ENCODE assay signal across 1 cellular context in the genomic region with DNA sequence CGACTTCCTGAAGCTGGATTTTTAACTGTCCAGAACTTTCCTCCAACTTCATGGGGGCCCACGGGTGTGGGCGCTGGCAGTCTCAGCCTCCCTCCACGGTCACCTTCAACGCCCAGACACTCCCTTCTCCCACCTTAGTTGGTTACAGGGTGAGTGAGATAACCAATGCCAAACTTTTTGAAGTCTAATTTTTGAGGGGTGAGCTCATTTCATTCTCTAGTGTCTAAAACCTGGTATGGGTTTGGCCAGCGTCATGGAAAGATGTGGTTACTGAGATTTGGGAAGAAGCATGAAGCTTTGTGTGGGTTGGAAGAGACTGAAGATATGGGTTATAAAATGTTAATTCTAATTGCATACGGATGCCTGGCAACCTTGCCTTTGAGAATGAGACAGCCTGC.
TF ChIP-seq lines count a peak whose summit lies in the region.

No MANE protein-coding gene starts in this region.

TF ChIP-seq in H1, 55 proteins besides CTCF, POLR2A, EP300 and RAD21:
- no peak for TF ChIP-seq SIX5 (IDR thresholded peaks at IDR 0.05; ENCODE audit: low read depth, low read length)
- no peak for TF ChIP-seq POLR2AphosphoS5 (IDR thresholded peaks at IDR 0.05; ENCODE audit: low read depth, low read length)
- no peak for TF ChIP-seq NANOG (IDR thresholded peaks at IDR 0.05; ENCODE audit: insufficient read depth, low read depth, low read length, poor library complexity, severe bottlenecking)
- no peak for TF ChIP-seq TEAD4 (IDR thresholded peaks at IDR 0.05; ENCODE audit: low read depth, low read length)
- TF ChIP-seq KDM1A (IDR thresholded peaks at IDR 0.05; ENCODE audit: borderline replicate concordance, low read length) = no peak
- no peak for TF ChIP-seq EZH2 (IDR thresholded peaks at IDR 0.05; ENCODE audit: low read depth, low read length, severe bottlenecking)
- TF ChIP-seq GTF2F1 (IDR thresholded peaks at IDR 0.05; ENCODE audit: borderline replicate concordance, low read depth, low read length) = no peak
- TF ChIP-seq RNF2 (IDR thresholded peaks at IDR 0.05; ENCODE audit: borderline replicate concordance, low read depth, low read length, missing control alignments, poor library complexity, severe bottlenecking) = peak; percentile 79
- TF ChIP-seq TBP (IDR thresholded peaks at IDR 0.05; ENCODE audit: low read depth, low read length) = no peak
